ENCODE assay signal across 10 cellular contexts in genomic region chr6:27250277-27250954, GRCh38. TPM values are rescaled to one million over a fixed set of nuclear protein-coding genes. Genes with fewer than 3 reads are reported as not detected.
A peak's percentile ranks its signal among the peaks of the same experiment; 100 is the strongest.
DNase-seq lines count a peak whose midpoint lies in the region; ATAC-seq, FAIRE-seq and TF ChIP-seq lines count a peak whose summit lies in the region.
"Had no signal": no experiment of that assay in that cellular context is flagged by ENCODE, and none has a peak within 500 bp of the region (broad histone marks: within the 10 kb centered on the region; RNA-seq: fewer than 3 reads in every experiment).

No MANE protein-coding gene starts in this region.

- H3K36me3 ChIP-seq in DOHH2 (ENCODE audit: control insufficient read depth, low read length) (no peaks in the 10 kb centered on the region), OCI-LY3 (replicated peaks; ENCODE audit: low read depth, low read length) (no peaks in the 10 kb centered on the region), pancreas (no peaks in the 10 kb centered on the region)
- H3K36me3 ChIP-seq: neutrophil had no signal

- H3K4me1 ChIP-seq in DOHH2 (ENCODE audit: control insufficient read depth, low read length) (peaks cover 12% of the 10 kb centered on the region), OCI-LY3 (ENCODE audit: low read length) (peaks cover 13% of the 10 kb centered on the region), pancreas (peaks cover 0 to 9% (median 0%) of the 10 kb centered on the region in 3 donors)

- H4K20me1 ChIP-seq in DOHH2 (ENCODE audit: control insufficient read depth, insufficient read depth, low read depth, low read length): no peaks in the 10 kb centered on the region
- no peaks in the 10 kb centered on the region for H4K20me1 ChIP-seq in OCI-LY3 (ENCODE audit: insufficient read depth, low read length)

- H3K4me3 ChIP-seq in DOHH2 (ENCODE audit: low read length): peak overlapping the region; percentile 98
- peak overlapping the region; percentile 83 for H3K4me3 ChIP-seq in OCI-LY3 (ENCODE audit: low read length)
- H3K4me3 ChIP-seq in epithelial cell of esophagus (ENCODE audit: low read length): peak overlapping the region; percentile 77
- H3K4me3 ChIP-seq in pancreas: peak overlapping the region; percentile 50 to 63 (median 59)

- H3K9me3 ChIP-seq in DOHH2 (ENCODE audit: control insufficient read depth, insufficient read depth, low read length): no peaks in the 10 kb centered on the region
- H3K9me3 ChIP-seq in OCI-LY3 (ENCODE audit: insufficient read depth, low read length): no peaks in the 10 kb centered on the region
- no peaks in the 10 kb centered on the region for H3K9me3 ChIP-seq in pancreas
- H3K9me3 ChIP-seq: neutrophil had no signal

- TF ChIP-seq CTCF in DOHH2 (IDR thresholded peaks at IDR 0.05; ENCODE audit: low read depth, low read length, poor library complexity, severe bottlenecking) (no peak), OCI-LY3 (IDR thresholded peaks at IDR 0.05; ENCODE audit: low read depth, low read length) (no peak), epithelial cell of esophagus (IDR thresholded peaks at IDR 0.05; ENCODE audit: insufficient read depth, low read depth, low read length, missing control alignments) (no peak), pancreas (IDR thresholded peaks at IDR 0.05) (no peak)

- H3K9ac ChIP-seq in OCI-LY3 (ENCODE audit: low read length): peak overlapping the region; percentile 80

- no peaks in the 10 kb centered on the region for H3K79me2 ChIP-seq in DOHH2 (ENCODE audit: control insufficient read depth, low read length)
- H3K79me2 ChIP-seq in OCI-LY3 (ENCODE audit: low read length): no peaks in the 10 kb centered on the region

- FAIRE-seq in pancreas (lab: Jason Lieb, UNC): no peak

- H3K9me2 ChIP-seq in DOHH2 (replicated peaks; ENCODE audit: control insufficient read depth, low read length): no peaks in the 10 kb centered on the region

- WGBS in pancreas, 2 donors: 4 to 6% methylated on average over 21 of the region's 21 CpGs

- H3K27me3 ChIP-seq in DOHH2 (ENCODE audit: control insufficient read depth, low read length) (peaks cover 12% of the 10 kb centered on the region; the same call in 1 of the 2 replicates), OCI-LY3 (ENCODE audit: low read depth, low read length) (no peaks in the 10 kb centered on the region), pancreas (peaks cover 0 to 6% (median under 1%) of the 10 kb centered on the region in 4 donors)

- DNase-seq in epithelial cell of esophagus (ENCODE audit: low read depth): no peak
- peak in 3 of 6 donors; percentile 22 to 66 (median 49) for DNase-seq in pancreas
- no peak for DNase-seq in 8988T
- DNase-seq in DMS53 treated with DMSO at 0.1 percent for 48 hours (lab: John Stamatoyannopoulos, UW; ENCODE audit: unreplicated experiment): no peak
- DNase-seq in midbrain (lab: John Stamatoyannopoulos, UW): no peak
- DNase-seq: KBM-7 had no signal

- peak in 2 of 4 donors; percentile 1 for ATAC-seq in pancreas
- no peak for ATAC-seq in GM18511 (IDR thresholded peaks at IDR 0.05; ENCODE audit: unreplicated experiment)

- peak overlapping the region; percentile 37; the same call in 1 of the 2 replicates for H2AFZ ChIP-seq in OCI-LY3 (ENCODE audit: low read depth, low read length)

- H3K27ac ChIP-seq in DOHH2 (ENCODE audit: low read depth, low read length): no peak overlapping the region
- peak overlapping the region; percentile 77; the same call in 1 of the 2 replicates for H3K27ac ChIP-seq in OCI-LY3 (ENCODE audit: low read length)
- peak overlapping the region; percentile 79 to 96 (median 94) for H3K27ac ChIP-seq in pancreas
- H3K27ac ChIP-seq: neutrophil had no signal

- H3F3A ChIP-seq in DOHH2 (ENCODE audit: control insufficient read depth, insufficient read depth): no peaks in the 10 kb centered on the region

- peak overlapping the region; percentile 80 for H3K4me2 ChIP-seq in DOHH2 (ENCODE audit: low read length)
- H3K4me2 ChIP-seq in OCI-LY3 (ENCODE audit: low read length): peak overlapping the region; percentile 81

- intact Hi-C loops in pancreas (cut with DNase I): no loop called here

RNA-seq across cellular contexts. Expression of gene PRSS16, which starts 2.9 kb away (rescaled TPM):
- 10 to 100 TPM; 14.0 to 30.1 (median 23.4) TPM for total RNA-seq in pancreas
- 10 to 100 TPM; 15.5 to 17.6 TPM for polyA plus RNA-seq in pancreas
